In genomic region chr9:38038307-38039089, GRCh38 we compare ENCODE assay signal across 11 cellular contexts. TPM values are rescaled to one million over a fixed set of nuclear protein-coding genes. Genes with fewer than 3 reads are reported as not detected.
DNase-seq lines count a peak whose midpoint lies in the region; ATAC-seq and TF ChIP-seq lines count a peak whose summit lies in the region.
"Had no signal": no experiment of that assay in that cellular context is flagged by ENCODE, and none has a peak within 500 bp of the region (broad histone marks: within the 10 kb centered on the region; RNA-seq: fewer than 3 reads in every experiment).

No MANE protein-coding gene starts in this region.

- peak overlapping the region; percentile 71 for H3K4me3 Mint-ChIP-seq in HFFc6
- no peak overlapping the region for H3K4me3 Mint-ChIP-seq in activated CD8-positive, alpha-beta T cell treated with anti-CD3 and anti-CD28 coated beads for 36 hours
- H3K4me3 Mint-ChIP-seq: T-helper 17 cell had no signal

- TF ChIP-seq CTCF in HFFc6 (IDR thresholded peaks at IDR 0.05) = no peak
- TF ChIP-seq CTCF in left ventricle myocardium inferior (IDR thresholded peaks at IDR 0.05; ENCODE audit: borderline replicate concordance) = no peak
- TF ChIP-seq CTCF in testis (IDR thresholded peaks at IDR 0.05) = no peak
- no peak for TF ChIP-seq CTCF in activated CD8-positive, alpha-beta T cell treated with anti-CD3 and anti-CD28 coated beads for 36 hours (IDR thresholded peaks at IDR 0.05)

- H3K27ac ChIP-seq in left ventricle myocardium inferior (replicated peaks) (peak overlapping the region; percentile 79), testis (peak overlapping the region in 1 of 2 donors; percentile 29)

- CTCF ChIA-PET in activated CD8-positive, alpha-beta T cell treated with anti-CD3 and anti-CD28 coated beads for 36 hours (lab: Charles Lee) = no interaction called here

- no peaks in the 10 kb centered on the region for H3K9me3 Mint-ChIP-seq in HFFc6
- H3K9me3 Mint-ChIP-seq in activated CD8-positive, alpha-beta T cell treated with anti-CD3 and anti-CD28 coated beads for 36 hours = no peaks in the 10 kb centered on the region

- DNase-seq in HFFc6 = no peak
- peak; percentile 10 for DNase-seq in SKM-1 (lab: John Stamatoyannopoulos, UW; ENCODE audit: unreplicated experiment)
- DNase-seq in left ventricle myocardium inferior = no peak
- DNase-seq in testis = peak; percentile 30
- DNase-seq in central memory CD4-positive, alpha-beta T cell = no peak
- no peak for DNase-seq in activated CD8-positive, alpha-beta T cell treated with anti-CD3 and anti-CD28 coated beads for 36 hours
- no peak for DNase-seq in HT-29 (ENCODE audit: low spot score)
- DNase-seq: activated effector memory CD4-positive, alpha-beta T cell treated with Interleukin-2 at 50 U/mL for 16 hours; NCI-H2029 treated with DMSO at 0.1 percent for 48 hours; T-helper 17 cell had no signal

- intact Hi-C loops in left ventricle myocardium inferior (cut with micrococcal nuclease) = no loop called here
- intact Hi-C loops in testis (cut with DNase I; ENCODE audit: low total_unique reads) = no loop called here
- intact Hi-C loops in activated CD8-positive, alpha-beta T cell treated with anti-CD3 and anti-CD28 coated beads for 36 hours (cut with micrococcal nuclease) = no loop called here

- H3K4me1 ChIP-seq in left ventricle myocardium inferior = peaks cover 79% of the 10 kb centered on the region
- H3K4me1 ChIP-seq in testis = peaks cover 21% of the 10 kb centered on the region

- peak overlapping the region; percentile 98 for H3K27ac Mint-ChIP-seq in HFFc6
- H3K27ac Mint-ChIP-seq in activated CD8-positive, alpha-beta T cell treated with anti-CD3 and anti-CD28 coated beads for 36 hours = no peak overlapping the region
- H3K27ac Mint-ChIP-seq: T-helper 17 cell had no signal

- H3K27me3 Mint-ChIP-seq in HFFc6 (ENCODE audit: insufficient read depth) = no peaks in the 10 kb centered on the region; the same call in 1 of the 2 replicates
- H3K27me3 Mint-ChIP-seq in activated CD8-positive, alpha-beta T cell treated with anti-CD3 and anti-CD28 coated beads for 36 hours = no peaks in the 10 kb centered on the region

- no peak for ATAC-seq in activated CD8-positive, alpha-beta T cell treated with anti-CD3 and anti-CD28 coated beads for 36 hours
- ATAC-seq: T-helper 17 cell had no signal

- TF ChIP-seq POLR2A in testis (IDR thresholded peaks at IDR 0.05) = no peak

- H3K36me3 Mint-ChIP-seq in HFFc6 (ENCODE audit: low read depth) = peaks cover 9% of the 10 kb centered on the region
- no peaks in the 10 kb centered on the region for H3K36me3 Mint-ChIP-seq in activated CD8-positive, alpha-beta T cell treated with anti-CD3 and anti-CD28 coated beads for 36 hours (ENCODE audit: low read depth)

- no peaks in the 10 kb centered on the region for H3K9me3 ChIP-seq in left ventricle myocardium inferior (replicated peaks)
- no peaks in the 10 kb centered on the region for H3K9me3 ChIP-seq in testis

- POLR2A ChIA-PET in activated CD8-positive, alpha-beta T cell treated with anti-CD3 and anti-CD28 coated beads for 36 hours (lab: Charles Lee) = interaction anchor here (0.6 kb wide), 1 partner anchor 19 kb away, joined by 4 read pairs; no protein-coding TSS in a partner anchor

- peak overlapping the region; percentile 3 for H3K4me3 ChIP-seq in left ventricle myocardium inferior
- H3K4me3 ChIP-seq in testis = no peak overlapping the region
- H3K4me3 ChIP-seq: lung had no signal

- WGBS in testis, 2 donors = 50 to 55% methylated on average over 15 of the region's 15 CpGs

- no peaks in the 10 kb centered on the region for H3K27me3 ChIP-seq in left ventricle myocardium inferior (ENCODE audit: low read depth)
- H3K27me3 ChIP-seq in testis = no peaks in the 10 kb centered on the region

- H3K36me3 ChIP-seq in left ventricle myocardium inferior = no peaks in the 10 kb centered on the region
- H3K36me3 ChIP-seq in testis (ENCODE audit: low read depth, missing control alignments) = no peaks in the 10 kb centered on the region

- H3K4me1 Mint-ChIP-seq in HFFc6 (ENCODE audit: low read depth) = peaks cover 98% of the 10 kb centered on the region
- H3K4me1 Mint-ChIP-seq in activated CD8-positive, alpha-beta T cell treated with anti-CD3 and anti-CD28 coated beads for 36 hours (ENCODE audit: low read depth) = no peaks in the 10 kb centered on the region

RNA-seq across cellular contexts. Expression of gene SHB, which starts 30.5 kb away (rescaled TPM):
- total RNA-seq in HFFc6 (2021; fragmentation: NEBNext Ultra II Directional; extraction: Animal tissue kit (Norgen Biotek cat#: 25700)) = 10 to 100 TPM; 26.8 to 29.8 (median 28.6) TPM
- total RNA-seq in left ventricle myocardium inferior (19.4 TPM), testis (10 to 100 TPM; 21.2 to 22.3 TPM)
- polyA plus RNA-seq in testis (ENCODE audit: insufficient read depth, low read depth, low replicate concordance) = 8.6 TPM
- total RNA-seq in activated CD8-positive, alpha-beta T cell treated with anti-CD3 and anti-CD28 coated beads for 36 hours = 1 to 10 TPM; 2.8 to 3.2 TPM
- total RNA-seq in HT-29 (2014; rRNA removed; shearing (Covaris generic)) = 54.8 and 65.4 TPM in 2 replicates

Comparison
In these comparisons a context has a peak if more than half of its experiments do, and no peak if none do; other contexts are left out.
1. DNase-seq: peak in SKM-1 (single experiment) and testis (single experiment); none in HFFc6 (single experiment), left ventricle myocardium inferior (single experiment), central memory CD4-positive, alpha-beta T cell (single experiment), activated CD8-positive, alpha-beta T cell treated with anti-CD3 and anti-CD28 coated beads for 36 hours (single experiment) and HT-29 (single experiment).